ENCODE assay signal across 10 cellular contexts in the genomic region with DNA sequence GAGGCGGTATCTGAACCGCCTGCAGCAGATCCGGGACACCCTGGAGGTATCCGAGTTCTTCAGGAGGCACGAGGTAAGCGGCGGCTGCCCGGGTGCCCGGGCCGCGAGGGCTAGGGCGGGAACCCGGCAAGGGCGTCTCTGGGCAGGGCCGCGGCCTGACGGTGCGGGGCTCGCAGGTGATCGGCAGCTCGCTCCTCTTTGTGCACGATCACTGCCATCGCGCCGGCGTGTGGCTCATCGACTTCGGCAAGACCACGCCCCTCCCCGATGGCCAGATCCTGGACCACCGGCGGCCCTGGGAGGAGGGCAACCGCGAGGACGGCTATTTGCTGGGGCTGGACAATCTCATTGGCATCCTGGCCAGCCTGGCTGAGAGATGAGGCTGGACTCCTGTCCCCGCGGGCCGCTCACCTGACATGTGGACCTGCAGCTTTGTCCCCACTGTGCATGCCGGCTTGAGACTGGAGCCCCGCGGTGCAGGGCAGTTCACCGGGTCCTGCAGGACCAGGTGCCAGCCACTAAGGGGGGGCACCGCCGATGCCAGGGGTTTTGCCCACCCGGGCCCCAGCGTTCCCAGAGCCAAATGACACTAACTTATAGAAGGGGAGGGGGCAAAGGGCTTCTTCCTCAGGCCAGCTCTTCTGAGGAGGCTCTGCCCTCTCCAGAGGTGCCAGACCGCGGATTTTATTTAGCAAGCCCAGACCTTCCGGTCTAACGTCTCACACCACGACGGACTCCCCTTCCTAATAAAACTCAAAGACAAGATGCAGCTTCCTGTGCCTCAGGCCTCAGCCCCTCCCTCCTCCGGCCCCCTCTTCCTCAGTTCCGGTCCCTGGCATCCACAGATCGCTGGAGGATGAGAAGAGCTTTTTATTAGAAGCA. TPM values are rescaled to one million over a fixed set of nuclear protein-coding genes. Genes with fewer than 3 reads are reported as not detected.
DNase-seq lines count a peak whose midpoint lies in the region; ATAC-seq, FAIRE-seq and TF ChIP-seq lines count a peak whose summit lies in the region.
"Had no signal": no experiment of that assay in that cellular context is flagged by ENCODE, and none has a peak within 500 bp of the region (broad histone marks: within the 10 kb centered on the region; RNA-seq: fewer than 3 reads in every experiment).

No MANE protein-coding gene starts in this region.

- H3K4me2 ChIP-seq in BLaER1 = peak overlapping the region; percentile 99
- H3K4me2 ChIP-seq in GM23338 = peak overlapping the region; percentile 90
- H3K4me2 ChIP-seq in astrocyte (ENCODE audit: low read length) = peak overlapping the region; percentile 87

- H3K36me3 Mint-ChIP-seq in GM23338 (ENCODE audit: low read depth) (no peaks in the 10 kb centered on the region), astrocyte (ENCODE audit: low read depth, unreplicated experiment) (peaks cover 4% of the 10 kb centered on the region)

- H3K9ac ChIP-seq in BLaER1 (peak overlapping the region; percentile 56), astrocyte (ENCODE audit: low read length) (no peak overlapping the region)

- H4K20me1 ChIP-seq in BLaER1 (peaks cover 24% of the 10 kb centered on the region; the same call in 1 of the 2 replicates), GM23338 (replicated peaks; ENCODE audit: insufficient read depth) (peaks cover 12% of the 10 kb centered on the region; the same call in 1 of the 2 replicates), astrocyte (ENCODE audit: insufficient read depth, low read length) (peaks cover 5% of the 10 kb centered on the region)

- H3K9me3 ChIP-seq in BLaER1 (no peaks in the 10 kb centered on the region), astrocyte (ENCODE audit: insufficient read depth, low read depth, low read length) (no peaks in the 10 kb centered on the region), muscle layer of duodenum (ENCODE audit: control insufficient read depth in 1 of 2, low read length in 2 of 2) (no peaks in the 10 kb centered on the region)

- H3K36me3 ChIP-seq in BLaER1 (no peaks in the 10 kb centered on the region), GM23338 (ENCODE audit: insufficient read depth) (no peaks in the 10 kb centered on the region), astrocyte (ENCODE audit: insufficient read depth, low read length) (no peaks in the 10 kb centered on the region), muscle layer of duodenum (ENCODE audit: control insufficient read depth in 1 of 2, insufficient read depth in 2 of 2, low read length in 2 of 2) (no peaks in the 10 kb centered on the region)

- H3K9me3 Mint-ChIP-seq in GM23338 (no peaks in the 10 kb centered on the region; the same call in 2 of the 3 replicates), astrocyte (ENCODE audit: unreplicated experiment) (no peaks in the 10 kb centered on the region)

- peaks cover 62% of the 10 kb centered on the region for H3K4me1 ChIP-seq in BLaER1
- H3K4me1 ChIP-seq in GM23338 (ENCODE audit: insufficient read depth) = peaks cover 13% of the 10 kb centered on the region
- H3K4me1 ChIP-seq in astrocyte (ENCODE audit: insufficient read depth, low read length) = peaks cover 18% of the 10 kb centered on the region
- peaks cover 0 to 17% of the 10 kb centered on the region in 2 donors for H3K4me1 ChIP-seq in muscle layer of duodenum (ENCODE audit: control insufficient read depth in 1 of 2, insufficient read depth in 2 of 2, low read length in 2 of 2)

- H3K9me2 ChIP-seq in GM23338 (ENCODE audit: insufficient read depth) = no peaks in the 10 kb centered on the region

- H3K4me1 Mint-ChIP-seq in GM23338 = peaks cover 13% of the 10 kb centered on the region; the same call in 2 of the 3 replicates
- peaks cover 4% of the 10 kb centered on the region for H3K4me1 Mint-ChIP-seq in astrocyte (ENCODE audit: low read depth, unreplicated experiment)

- peaks cover 92% of the 10 kb centered on the region for H3K27me3 Mint-ChIP-seq in GM23338 (ENCODE audit: insufficient read depth, low read depth, poor library complexity)
- H3K27me3 Mint-ChIP-seq in astrocyte (ENCODE audit: low read depth, unreplicated experiment) = peaks cover 89% of the 10 kb centered on the region

- FAIRE-seq in astrocyte (lab: Jason Lieb, UNC) = no peak

- H3K27ac Mint-ChIP-seq in GM23338 (no peak overlapping the region), astrocyte (ENCODE audit: unreplicated experiment) (no peak overlapping the region)

- DNase-seq in GM23338 (ENCODE audit: low spot score) = peak; percentile 75
- DNase-seq in astrocyte (ENCODE audit: low read depth) = no peak
- no peak for DNase-seq in T-helper 9 cell
- no peak for DNase-seq in HPDE6-E6E7 (ENCODE audit: extremely low spot score)
- no peak for DNase-seq in foreskin melanocyte
- DNase-seq: NCI-H1694 treated with DMSO at 0.1 percent for 48 hours had no signal

- H3K27me3 ChIP-seq in BLaER1 = peaks cover 17% of the 10 kb centered on the region
- peaks cover 99% of the 10 kb centered on the region for H3K27me3 ChIP-seq in GM23338 (ENCODE audit: insufficient read depth)
- peaks cover 60% of the 10 kb centered on the region for H3K27me3 ChIP-seq in astrocyte (ENCODE audit: insufficient read depth, low read length)
- peaks cover 15% of the 10 kb centered on the region for H3K27me3 ChIP-seq in muscle layer of duodenum (ENCODE audit: low read depth, low read length)

- ATAC-seq in GM23338 (peak; percentile 64), GM18858 (IDR thresholded peaks at IDR 0.05; ENCODE audit: unreplicated experiment) (no peak)

- H3K27ac ChIP-seq in BLaER1 (peak overlapping the region; percentile 38; the same call in 1 of the 2 replicates), GM23338 (ENCODE audit: low read depth) (no peak overlapping the region), astrocyte (ENCODE audit: low read depth, low read length) (no peak overlapping the region), muscle layer of duodenum (ENCODE audit: low read length) (no peak overlapping the region)

- no peak for TF ChIP-seq CTCF in GM23338 (conservative IDR thresholded peaks at IDR 0.05; ENCODE audit: low read depth in 2 of 2)
- TF ChIP-seq CTCF in astrocyte (IDR thresholded peaks at IDR 0.05; ENCODE audit: insufficient read depth, low read depth, low read length) = no peak

- H3K4me3 ChIP-seq in BLaER1 (peak overlapping the region; percentile 67), GM23338 (peak overlapping the region; percentile 63), astrocyte (ENCODE audit: insufficient read depth, low read depth, low read length) (no peak overlapping the region), muscle layer of duodenum (ENCODE audit: low read depth in 1 of 2, low read length in 2 of 2) (peak overlapping the region; percentile 33 to 55)

- H3K4me3 Mint-ChIP-seq in GM23338 (peak overlapping the region; percentile 58), astrocyte (ENCODE audit: unreplicated experiment) (no peak overlapping the region)

- H3K79me2 ChIP-seq in GM23338 (replicated peaks; ENCODE audit: insufficient read depth) = no peaks in the 10 kb centered on the region
- H3K79me2 ChIP-seq in astrocyte (ENCODE audit: insufficient read depth, low read length) = no peaks in the 10 kb centered on the region

- peak overlapping the region; percentile 87 for H2AFZ ChIP-seq in GM23338
- H2AFZ ChIP-seq in astrocyte (ENCODE audit: low read depth, low read length) = peak overlapping the region; percentile 26

- H3F3A ChIP-seq in GM23338 (replicated peaks; ENCODE audit: low read depth) = peaks cover 11% of the 10 kb centered on the region; the same call in 1 of the 2 replicates

TF ChIP-seq in GM23338, 12 proteins besides CTCF, POLR2A, EP300 and RAD21 (continues in another document):
- TF ChIP-seq, protein P1, sequence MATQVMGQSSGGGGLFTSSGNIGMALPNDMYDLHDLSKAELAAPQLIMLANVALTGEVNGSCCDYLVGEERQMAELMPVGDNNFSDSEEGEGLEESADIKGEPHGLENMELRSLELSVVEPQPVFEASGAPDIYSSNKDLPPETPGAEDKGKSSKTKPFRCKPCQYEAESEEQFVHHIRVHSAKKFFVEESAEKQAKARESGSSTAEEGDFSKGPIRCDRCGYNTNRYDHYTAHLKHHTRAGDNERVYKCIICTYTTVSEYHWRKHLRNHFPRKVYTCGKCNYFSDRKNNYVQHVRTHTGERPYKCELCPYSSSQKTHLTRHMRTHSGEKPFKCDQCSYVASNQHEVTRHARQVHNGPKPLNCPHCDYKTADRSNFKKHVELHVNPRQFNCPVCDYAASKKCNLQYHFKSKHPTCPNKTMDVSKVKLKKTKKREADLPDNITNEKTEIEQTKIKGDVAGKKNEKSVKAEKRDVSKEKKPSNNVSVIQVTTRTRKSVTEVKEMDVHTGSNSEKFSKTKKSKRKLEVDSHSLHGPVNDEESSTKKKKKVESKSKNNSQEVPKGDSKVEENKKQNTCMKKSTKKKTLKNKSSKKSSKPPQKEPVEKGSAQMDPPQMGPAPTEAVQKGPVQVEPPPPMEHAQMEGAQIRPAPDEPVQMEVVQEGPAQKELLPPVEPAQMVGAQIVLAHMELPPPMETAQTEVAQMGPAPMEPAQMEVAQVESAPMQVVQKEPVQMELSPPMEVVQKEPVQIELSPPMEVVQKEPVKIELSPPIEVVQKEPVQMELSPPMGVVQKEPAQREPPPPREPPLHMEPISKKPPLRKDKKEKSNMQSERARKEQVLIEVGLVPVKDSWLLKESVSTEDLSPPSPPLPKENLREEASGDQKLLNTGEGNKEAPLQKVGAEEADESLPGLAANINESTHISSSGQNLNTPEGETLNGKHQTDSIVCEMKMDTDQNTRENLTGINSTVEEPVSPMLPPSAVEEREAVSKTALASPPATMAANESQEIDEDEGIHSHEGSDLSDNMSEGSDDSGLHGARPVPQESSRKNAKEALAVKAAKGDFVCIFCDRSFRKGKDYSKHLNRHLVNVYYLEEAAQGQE (IDR thresholded peaks at IDR 0.05; ENCODE audit: unreplicated experiment) = no peak
- TF ChIP-seq ZNF114 (CRISPR knock-in tag; IDR thresholded peaks at IDR 0.05) = no peak
- no peak for TF ChIP-seq ZNF331 (CRISPR knock-in tag; IDR thresholded peaks at IDR 0.05; ENCODE audit: low read depth)
- no peak for TF ChIP-seq EZH2 (IDR thresholded peaks at IDR 0.05; ENCODE audit: low read depth, unreplicated experiment)
- TF ChIP-seq JUNB (IDR thresholded peaks at IDR 0.05; ENCODE audit: unreplicated experiment) = no peak
- no peak for TF ChIP-seq POLR2AphosphoS5 (IDR thresholded peaks at IDR 0.05; ENCODE audit: low read depth)

RNA-seq across cellular contexts. Expression of a gene that starts 9.4 kb away (rescaled TPM):
- 1.5 and 2.1 TPM in 2 replicates for total RNA-seq in GM23338 (2014; rRNA removed; shearing (Covaris generic))
- polyA plus RNA-seq in GM23338 (2016; fragmentation: Nextera tagmentation; extraction: Ambion mirVana) = 0.35 and 0.55 TPM in 2 replicates
- total RNA-seq in astrocyte = 1.0 and 1.2 TPM in 2 replicates

RNA-seq across cellular contexts. Expression of a gene that starts 10.6 kb away (rescaled TPM):
- total RNA-seq in GM23338 (2014; rRNA removed; shearing (Covaris generic)) = 0.14 TPM in 1 of 2 replicates, not detected in the other
- polyA plus RNA-seq in GM23338 (2016; fragmentation: Nextera tagmentation; extraction: Ambion mirVana) = 0.40 TPM in 1 of 2 replicates, not detected in the other
- 0.14 TPM in 1 of 2 replicates, not detected in the other for total RNA-seq in astrocyte
- total RNA-seq: SK-MEL-5 had no signal

RNA-seq across cellular contexts. Expression of a gene that starts 41.0 kb away (rescaled TPM):
- 47.1 and 69.0 TPM in 2 replicates for total RNA-seq in GM23338 (2014; rRNA removed; shearing (Covaris generic))
- 40.1 and 42.3 TPM in 2 replicates for polyA plus RNA-seq in GM23338 (2016; fragmentation: Nextera tagmentation; extraction: Ambion mirVana)
- 35.9 and 39.1 TPM in 2 replicates for total RNA-seq in astrocyte

RNA-seq across cellular contexts. Expression of a gene that starts 56.0 kb away (rescaled TPM):
- 56.4 and 61.0 TPM in 2 replicates for total RNA-seq in GM23338 (2014; rRNA removed; shearing (Covaris generic))
- 32.1 and 32.6 TPM in 2 replicates for polyA plus RNA-seq in GM23338 (2016; fragmentation: Nextera tagmentation; extraction: Ambion mirVana)
- total RNA-seq in astrocyte = 28.5 and 34.0 TPM in 2 replicates
